Comparison of ENCODE assay signal across 15 cellular contexts in the genomic region with DNA sequence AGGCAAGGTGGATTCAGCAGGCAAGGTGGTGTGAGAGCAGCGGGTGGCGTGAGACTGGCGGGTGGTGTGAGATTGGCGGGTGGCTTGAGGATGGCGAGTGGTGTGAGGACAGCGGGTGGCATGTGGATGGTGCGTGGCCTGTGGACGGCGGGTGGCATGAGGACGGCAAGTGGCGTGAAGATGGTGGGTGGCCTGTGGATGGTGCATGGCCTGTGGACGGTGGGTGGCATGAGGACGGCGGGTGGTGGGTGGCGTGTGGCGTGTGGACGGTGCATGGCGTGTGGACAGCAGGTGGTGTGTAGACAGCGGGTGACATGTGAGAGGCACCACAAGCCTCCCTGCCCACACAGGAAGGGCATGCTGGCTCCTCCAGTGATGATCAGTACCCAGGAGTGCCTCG.
"Had no signal": no experiment of that assay in that cellular context is flagged by ENCODE, and none has a peak within 500 bp of the region (broad histone marks: within the 10 kb centered on the region; RNA-seq: fewer than 3 reads in every experiment).

No MANE protein-coding gene starts in this region.

- H3K27ac ChIP-seq: hepatocyte, parathyroid adenoma, tibial artery had no signal

- H3K36me3 Mint-ChIP-seq: naive thymus-derived CD4-positive, alpha-beta T cell; stimulated activated effector memory CD8-positive, alpha-beta T cell treated with anti-CD3 and anti-CD28 coated beads, Interleukin-12 subunit alpha, Interleukin-12 subunit beta, amount 100 ng/mL, for 72 hours had no signal

- DNase-seq: erythroblast; foreskin melanocyte; head of caudate nucleus; kidney; left cardiac atrium; left ventricle myocardium superior; naive thymus-derived CD4-positive, alpha-beta T cell; small intestine; stimulated activated CD4-positive, alpha-beta T cell treated with anti-CD3 and anti-CD28 coated beads, Interleukin-2, amount 100 ng/mL, for 48 hours; stimulated activated CD8-positive, alpha-beta memory T cell treated with anti-CD3 and anti-CD28 coated beads, Interleukin-4, amount 100 ng/mL, for 48 hours had no signal

- H3K27me3 ChIP-seq: hepatocyte had no signal

- H3K9me3 ChIP-seq: tibial artery had no signal

- H3K4me3 Mint-ChIP-seq: naive thymus-derived CD4-positive, alpha-beta T cell; stimulated activated effector memory CD8-positive, alpha-beta T cell treated with anti-CD3 and anti-CD28 coated beads, Interleukin-12 subunit alpha, Interleukin-12 subunit beta, amount 100 ng/mL, for 72 hours; stimulated activated naive CD8-positive, alpha-beta T cell treated with anti-CD3 and anti-CD28 coated beads, Interleukin-15, Interleukin-2, amounts not matched to agents 100 ng/mL and 50 ng/mL, for 24 hours had no signal

- H3K4me3 ChIP-seq: hepatocyte, tibial artery had no signal

- H3K27me3 Mint-ChIP-seq: stimulated activated naive CD8-positive, alpha-beta T cell treated with anti-CD3 and anti-CD28 coated beads, Interleukin-15, Interleukin-2, amounts not matched to agents 100 ng/mL and 50 ng/mL, for 24 hours had no signal

- H3K4me1 Mint-ChIP-seq: naive thymus-derived CD4-positive, alpha-beta T cell; stimulated activated effector memory CD8-positive, alpha-beta T cell treated with anti-CD3 and anti-CD28 coated beads, Interleukin-12 subunit alpha, Interleukin-12 subunit beta, amount 100 ng/mL, for 72 hours had no signal

- H3K36me3 ChIP-seq: tibial artery had no signal

- H3K4me1 ChIP-seq: parathyroid adenoma had no signal

- H3K9me3 Mint-ChIP-seq: stimulated activated effector memory CD8-positive, alpha-beta T cell treated with anti-CD3 and anti-CD28 coated beads, Interleukin-12 subunit alpha, Interleukin-12 subunit beta, amount 100 ng/mL, for 72 hours; stimulated activated naive CD8-positive, alpha-beta T cell treated with anti-CD3 and anti-CD28 coated beads, Interleukin-15, Interleukin-2, amounts not matched to agents 100 ng/mL and 50 ng/mL, for 24 hours had no signal

- H3K27ac Mint-ChIP-seq: naive thymus-derived CD4-positive, alpha-beta T cell; stimulated activated effector memory CD8-positive, alpha-beta T cell treated with anti-CD3 and anti-CD28 coated beads, Interleukin-12 subunit alpha, Interleukin-12 subunit beta, amount 100 ng/mL, for 72 hours; stimulated activated naive CD8-positive, alpha-beta T cell treated with anti-CD3 and anti-CD28 coated beads, Interleukin-15, Interleukin-2, amounts not matched to agents 100 ng/mL and 50 ng/mL, for 24 hours had no signal
